In genomic region chr1:19650416-19651140, GRCh38 we compare ENCODE assay signal across 1 cellular context.
A peak's percentile ranks its signal among the peaks of the same experiment; 100 is the strongest.
TF ChIP-seq lines count a peak whose summit lies in the region.

No MANE protein-coding gene starts in this region.

TF ChIP-seq in HepG2, 621 proteins besides CTCF, POLR2A, EP300 and RAD21:
- TF ChIP-seq ZNF572 (CRISPR knock-in tag; IDR thresholded peaks at IDR 0.05) (0 out of 2 replicates have a peak, but pooled peaks have one; percentile 24), GABPB1 (CRISPR knock-in tag; IDR thresholded peaks at IDR 0.05) (no peak), ZNF563 (CRISPR knock-in tag; IDR thresholded peaks at IDR 0.05) (0 out of 2 replicates have a peak, but pooled peaks have one; percentile 14), HINFP (CRISPR knock-in tag; IDR thresholded peaks at IDR 0.05; ENCODE audit: low read depth) (no peak)
- TF ChIP-seq, protein P1, sequence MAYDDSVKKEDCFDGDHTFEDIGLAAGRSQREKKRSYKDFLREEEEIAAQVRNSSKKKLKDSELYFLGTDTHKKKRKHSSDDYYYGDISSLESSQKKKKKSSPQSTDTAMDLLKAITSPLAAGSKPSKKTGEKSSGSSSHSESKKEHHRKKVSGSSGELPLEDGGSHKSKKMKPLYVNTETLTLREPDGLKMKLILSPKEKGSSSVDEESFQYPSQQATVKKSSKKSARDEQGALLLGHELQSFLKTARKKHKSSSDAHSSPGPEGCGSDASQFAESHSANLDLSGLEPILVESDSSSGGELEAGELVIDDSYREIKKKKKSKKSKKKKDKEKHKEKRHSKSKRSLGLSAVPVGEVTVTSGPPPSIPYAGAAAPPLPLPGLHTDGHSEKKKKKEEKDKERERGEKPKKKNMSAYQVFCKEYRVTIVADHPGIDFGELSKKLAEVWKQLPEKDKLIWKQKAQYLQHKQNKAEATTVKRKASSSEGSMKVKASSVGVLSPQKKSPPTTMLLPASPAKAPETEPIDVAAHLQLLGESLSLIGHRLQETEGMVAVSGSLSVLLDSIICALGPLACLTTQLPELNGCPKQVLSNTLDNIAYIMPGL (CRISPR knock-in tag; IDR thresholded peaks at IDR 0.05; ENCODE audit: borderline replicate concordance in 1 of 2, low read depth in 1 of 2), result peak in 1 of 2 experiments; percentile 13; a peak in 1 of 4 replicates
